Comparison of ENCODE assay signal across 1 cellular context in genomic region chr5:32498484-32498883, GRCh38.
TF ChIP-seq lines count a peak whose summit lies in the region.

No MANE protein-coding gene starts in this region.

TF ChIP-seq in HepG2, 621 proteins besides CTCF, POLR2A, EP300 and RAD21 (continued from another document):
- TF ChIP-seq PBX2 (CRISPR knock-in tag; IDR thresholded peaks at IDR 0.05), result no peak
- no peak for TF ChIP-seq ZNF160 (CRISPR knock-in tag; IDR thresholded peaks at IDR 0.05)
- TF ChIP-seq NCOA2 (CRISPR knock-in tag; IDR thresholded peaks at IDR 0.05), result peak; percentile 38
- peak; percentile 22; the same call in 1 of the 2 replicates for TF ChIP-seq SAP130 (CRISPR knock-in tag; IDR thresholded peaks at IDR 0.05; ENCODE audit: low read depth)
- TF ChIP-seq GATA4 (IDR thresholded peaks at IDR 0.05; ENCODE audit: borderline replicate concordance, low read depth), result peak; percentile 43; the same call in 1 of the 2 replicates
- TF ChIP-seq THAP11 (CRISPR knock-in tag; IDR thresholded peaks at IDR 0.05), result 0 out of 2 replicates have a peak, but pooled peaks have one; percentile 18
- TF ChIP-seq FOXP1 (IDR thresholded peaks at IDR 0.05), result no peak
- peak; percentile 62; the same call in 1 of the 2 replicates for TF ChIP-seq FOXP1 (CRISPR knock-in tag; IDR thresholded peaks at IDR 0.05)
- TF ChIP-seq GATAD2A (CRISPR knock-in tag; IDR thresholded peaks at IDR 0.05), result peak; percentile 47
- TF ChIP-seq RXRB (CRISPR knock-in tag; IDR thresholded peaks at IDR 0.05; ENCODE audit: borderline replicate concordance), result peak; percentile 21; the same call in 1 of the 2 replicates
- no peak for TF ChIP-seq ZBTB34 (CRISPR knock-in tag; IDR thresholded peaks at IDR 0.05)
- no peak for TF ChIP-seq DBP (CRISPR knock-in tag; IDR thresholded peaks at IDR 0.05; ENCODE audit: not compliant biosample characterization)
- peak; percentile 95 for TF ChIP-seq ELF3 (CRISPR knock-in tag; IDR thresholded peaks at IDR 0.05)
- no peak for TF ChIP-seq PAWR (CRISPR knock-in tag; IDR thresholded peaks at IDR 0.05; ENCODE audit: borderline replicate concordance)
- peak; percentile 37; the same call in 1 of the 2 replicates for TF ChIP-seq HMG20A (CRISPR knock-in tag; IDR thresholded peaks at IDR 0.05; ENCODE audit: borderline replicate concordance)
- TF ChIP-seq SOX13 (IDR thresholded peaks at IDR 0.05), result no peak
- peak in 1 of 2 experiments; percentile 28; a peak in 1 of 4 replicates for TF ChIP-seq SOX13 (CRISPR knock-in tag; conservative IDR thresholded peaks at IDR 0.05 in 1 of 2, IDR thresholded peaks at IDR 0.05 in 1 of 2)
- peak; percentile 42; the same call in 1 of the 2 replicates for TF ChIP-seq ETV5 (CRISPR knock-in tag; IDR thresholded peaks at IDR 0.05; ENCODE audit: borderline replicate concordance)
